ENCODE assay signal across 1 cellular context in the genomic region with DNA sequence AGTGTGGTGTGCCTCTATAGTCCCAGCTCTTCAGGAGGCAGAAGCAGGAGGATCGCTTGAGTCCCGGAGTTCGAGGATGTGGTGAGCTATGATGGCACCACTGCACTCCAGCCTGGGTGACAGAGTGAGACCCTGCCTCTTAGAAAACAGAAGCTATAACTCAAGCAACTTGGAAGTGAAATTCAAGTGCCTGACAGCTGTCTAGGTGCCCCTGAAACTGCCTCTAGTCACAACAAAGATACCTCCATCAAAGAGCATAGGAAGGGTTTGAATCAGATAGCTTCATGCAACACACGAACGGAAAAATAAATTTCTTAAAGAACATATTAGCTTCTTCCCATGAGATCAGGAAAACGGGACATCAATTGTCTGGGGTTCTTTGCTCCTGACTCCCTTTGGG.
A peak's percentile ranks its signal among the peaks of the same experiment; 100 is the strongest.
TF ChIP-seq lines count a peak whose summit lies in the region.

No MANE protein-coding gene starts in this region.

TF ChIP-seq in K562, 482 proteins besides CTCF, POLR2A, EP300 and RAD21:
- TF ChIP-seq, protein P1, sequence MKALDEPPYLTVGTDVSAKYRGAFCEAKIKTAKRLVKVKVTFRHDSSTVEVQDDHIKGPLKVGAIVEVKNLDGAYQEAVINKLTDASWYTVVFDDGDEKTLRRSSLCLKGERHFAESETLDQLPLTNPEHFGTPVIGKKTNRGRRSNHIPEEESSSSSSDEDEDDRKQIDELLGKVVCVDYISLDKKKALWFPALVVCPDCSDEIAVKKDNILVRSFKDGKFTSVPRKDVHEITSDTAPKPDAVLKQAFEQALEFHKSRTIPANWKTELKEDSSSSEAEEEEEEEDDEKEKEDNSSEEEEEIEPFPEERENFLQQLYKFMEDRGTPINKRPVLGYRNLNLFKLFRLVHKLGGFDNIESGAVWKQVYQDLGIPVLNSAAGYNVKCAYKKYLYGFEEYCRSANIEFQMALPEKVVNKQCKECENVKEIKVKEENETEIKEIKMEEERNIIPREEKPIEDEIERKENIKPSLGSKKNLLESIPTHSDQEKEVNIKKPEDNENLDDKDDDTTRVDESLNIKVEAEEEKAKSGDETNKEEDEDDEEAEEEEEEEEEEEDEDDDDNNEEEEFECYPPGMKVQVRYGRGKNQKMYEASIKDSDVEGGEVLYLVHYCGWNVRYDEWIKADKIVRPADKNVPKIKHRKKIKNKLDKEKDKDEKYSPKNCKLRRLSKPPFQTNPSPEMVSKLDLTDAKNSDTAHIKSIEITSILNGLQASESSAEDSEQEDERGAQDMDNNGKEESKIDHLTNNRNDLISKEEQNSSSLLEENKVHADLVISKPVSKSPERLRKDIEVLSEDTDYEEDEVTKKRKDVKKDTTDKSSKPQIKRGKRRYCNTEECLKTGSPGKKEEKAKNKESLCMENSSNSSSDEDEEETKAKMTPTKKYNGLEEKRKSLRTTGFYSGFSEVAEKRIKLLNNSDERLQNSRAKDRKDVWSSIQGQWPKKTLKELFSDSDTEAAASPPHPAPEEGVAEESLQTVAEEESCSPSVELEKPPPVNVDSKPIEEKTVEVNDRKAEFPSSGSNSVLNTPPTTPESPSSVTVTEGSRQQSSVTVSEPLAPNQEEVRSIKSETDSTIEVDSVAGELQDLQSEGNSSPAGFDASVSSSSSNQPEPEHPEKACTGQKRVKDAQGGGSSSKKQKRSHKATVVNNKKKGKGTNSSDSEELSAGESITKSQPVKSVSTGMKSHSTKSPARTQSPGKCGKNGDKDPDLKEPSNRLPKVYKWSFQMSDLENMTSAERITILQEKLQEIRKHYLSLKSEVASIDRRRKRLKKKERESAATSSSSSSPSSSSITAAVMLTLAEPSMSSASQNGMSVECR (CRISPR knock-in tag; IDR thresholded peaks at IDR 0.05), result 0 out of 2 replicates have a peak, but pooled peaks have one; percentile 33
- no peak for TF ChIP-seq SMAD4 (CRISPR knock-in tag; conservative IDR thresholded peaks at IDR 0.05)
